In the genomic region with DNA sequence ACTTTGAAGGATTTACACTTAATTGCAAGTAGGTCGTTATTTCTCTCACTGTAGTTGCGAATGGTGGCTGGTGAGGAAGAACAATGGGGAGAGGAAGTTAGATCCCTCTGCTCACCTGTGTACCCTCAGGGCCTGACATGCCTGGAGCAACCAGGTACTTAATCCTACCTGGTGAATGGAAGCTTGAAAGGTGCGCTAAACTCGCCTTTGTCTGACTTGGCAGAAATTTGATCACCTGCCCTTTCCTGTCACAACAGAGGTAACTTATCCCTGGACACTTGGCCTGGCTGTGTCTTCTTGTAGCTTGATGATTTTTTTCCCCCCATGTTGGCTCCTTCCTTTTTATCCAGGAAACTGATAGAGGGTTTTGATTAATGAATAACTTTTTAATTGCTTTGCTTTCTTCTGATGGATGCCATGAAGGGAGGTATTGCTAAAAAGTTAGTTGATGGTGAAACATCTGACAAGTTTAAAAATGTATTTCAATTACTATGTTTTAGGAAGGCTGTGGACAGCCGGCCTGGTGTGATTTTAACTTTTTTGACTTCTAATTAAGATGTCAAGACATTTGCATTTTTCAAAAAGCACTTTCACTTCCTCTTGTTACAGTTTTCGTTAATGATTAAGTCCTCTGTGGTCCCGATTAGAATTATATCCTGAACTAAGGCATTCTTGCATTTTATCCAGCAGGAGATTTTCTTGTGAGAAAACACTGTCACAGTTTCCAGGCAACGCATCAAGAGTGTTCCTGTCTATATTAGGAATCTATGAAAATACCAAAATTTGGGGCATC, we compare ENCODE assay signal across 8 cellular contexts. TPM values are rescaled to one million over a fixed set of nuclear protein-coding genes. Genes with fewer than 3 reads are reported as not detected.
DNase-seq lines count a peak whose midpoint lies in the region; ATAC-seq and TF ChIP-seq lines count a peak whose summit lies in the region.

No MANE protein-coding gene starts in this region.

- no peaks in the 10 kb centered on the region for H3K9me3 ChIP-seq in ovary
- H3K9me3 ChIP-seq in naive thymus-derived CD4-positive, alpha-beta T cell (ENCODE audit: control insufficient read depth in 2 of 3, low read length in 3 of 3), result no peaks in the 10 kb centered on the region

- DNase-seq in ELF-1 (ENCODE audit: low read depth, low spot score) (peak; percentile 83), foreskin keratinocyte (peak in 1 of 2 donors; percentile 51), coronary artery (ENCODE audit: low spot score) (no peak), ovary (no peak), middle frontal gyrus (ENCODE audit: extremely low spot score, low spot score) (no peak)
- DNase-seq in naive thymus-derived CD4-positive, alpha-beta T cell, result no peak

- no peak for TF ChIP-seq CTCF in foreskin keratinocyte (conservative IDR thresholded peaks at IDR 0.05)
- TF ChIP-seq CTCF in coronary artery (IDR thresholded peaks at IDR 0.05), result no peak
- no peak for TF ChIP-seq CTCF in ovary (IDR thresholded peaks at IDR 0.05)

- intact Hi-C loops in ovary (cut with DNase I), result no loop called here
- intact Hi-C loops in naive thymus-derived CD4-positive, alpha-beta T cell (cut with micrococcal nuclease), result no loop called here

- TF ChIP-seq POLR2A in ovary (IDR thresholded peaks at IDR 0.05), result no peak

- H3K36me3 Mint-ChIP-seq in naive thymus-derived CD4-positive, alpha-beta T cell, result peaks cover 0 to 14% (median 0%) of the 10 kb centered on the region in 5 donors

- ATAC-seq in GM21529 (IDR thresholded peaks at IDR 0.05; ENCODE audit: unreplicated experiment) (peak; percentile 86), HG03565 (IDR thresholded peaks at IDR 0.05; ENCODE audit: unreplicated experiment) (peak; percentile 71), foreskin keratinocyte (peak; percentile 88)
- no peak for ATAC-seq in naive thymus-derived CD4-positive, alpha-beta T cell

- H3K27me3 ChIP-seq in foreskin keratinocyte (no peaks in the 10 kb centered on the region), ovary (no peaks in the 10 kb centered on the region)
- no peaks in the 10 kb centered on the region for H3K27me3 ChIP-seq in naive thymus-derived CD4-positive, alpha-beta T cell (ENCODE audit: control insufficient read depth in 2 of 2, insufficient read depth in 2 of 2, low read length in 2 of 2)

- H3K27ac Mint-ChIP-seq in naive thymus-derived CD4-positive, alpha-beta T cell, result no peak overlapping the region

- peaks cover 12% of the 10 kb centered on the region for H3K4me1 ChIP-seq in foreskin keratinocyte
- no peaks in the 10 kb centered on the region for H3K4me1 ChIP-seq in ovary (ENCODE audit: insufficient read depth)
- no peaks in the 10 kb centered on the region for H3K4me1 ChIP-seq in naive thymus-derived CD4-positive, alpha-beta T cell (ENCODE audit: control insufficient read depth in 2 of 2, insufficient read depth in 2 of 2, low read length in 2 of 2)

- 61 to 75% (median 69%) methylated on average over 8 of the region's 8 CpGs for WGBS in ovary, 3 donors

- POLR2A ChIA-PET in naive thymus-derived CD4-positive, alpha-beta T cell (lab: Charles Lee), result no interaction called here

- peaks cover 0 to 11% (median 0%) of the 10 kb centered on the region in 7 donors for H3K4me1 Mint-ChIP-seq in naive thymus-derived CD4-positive, alpha-beta T cell

- H3K9me3 Mint-ChIP-seq in naive thymus-derived CD4-positive, alpha-beta T cell, result peaks cover 0 to 12% (median 3%) of the 10 kb centered on the region in 11 donors

- H3K27me3 Mint-ChIP-seq in naive thymus-derived CD4-positive, alpha-beta T cell, result peaks cover 0 to 12% (median 5%) of the 10 kb centered on the region in 5 donors

- H3K4me3 Mint-ChIP-seq in naive thymus-derived CD4-positive, alpha-beta T cell, result no peak overlapping the region

- H3K36me3 ChIP-seq in ovary, result no peaks in the 10 kb centered on the region
- no peaks in the 10 kb centered on the region for H3K36me3 ChIP-seq in naive thymus-derived CD4-positive, alpha-beta T cell (ENCODE audit: control insufficient read depth in 2 of 3, insufficient read depth in 3 of 3, low read length in 3 of 3)

- no peak for TF ChIP-seq EP300 in ovary (IDR thresholded peaks at IDR 0.05)

- H3K27ac ChIP-seq in foreskin keratinocyte (no peak overlapping the region), coronary artery (no peak overlapping the region), ovary (no peak overlapping the region)
- no peak overlapping the region for H3K27ac ChIP-seq in naive thymus-derived CD4-positive, alpha-beta T cell (ENCODE audit: low read depth, low read length)

- H3K4me3 ChIP-seq in coronary artery (no peak overlapping the region), ovary (no peak overlapping the region)
- H3K4me3 ChIP-seq in naive thymus-derived CD4-positive, alpha-beta T cell (ENCODE audit: low read length), result no peak overlapping the region

- CTCF ChIA-PET in naive thymus-derived CD4-positive, alpha-beta T cell (lab: Charles Lee), result interaction anchor here (0.6 kb wide), 1 partner anchor 49 kb away, joined by 3 read pairs; no protein-coding TSS in a partner anchor

RNA-seq across cellular contexts. Expression of a gene that starts 9.2 kb away (rescaled TPM):
- 0.07 and 0.14 TPM in 2 replicates for total RNA-seq in foreskin keratinocyte
- 0.01 and 0.03 TPM in 2 replicates for polyA plus RNA-seq in foreskin keratinocyte
- 10 to 100 TPM in 1 of 7 donors, 1 to 10 TPM in 4, under 1 TPM in 1, not detected in 1; 0.43 to 18.5 (median 1.9) TPM for total RNA-seq in ovary
- polyA plus RNA-seq in ovary, result 10 to 100 TPM in 1 of 2 donors, under 1 TPM in 1; 0.22 to 12.5 TPM
- total RNA-seq in naive thymus-derived CD4-positive, alpha-beta T cell, result 1 to 10 TPM in 2 of 5 experiments, under 1 TPM in 3; 0.37 to 5.8 (median 0.86) TPM
- under 1 TPM; 0.05 to 0.06 TPM for polyA plus RNA-seq in naive thymus-derived CD4-positive, alpha-beta T cell
